Comparison of ENCODE assay signal across 10 cellular contexts in the genomic region with DNA sequence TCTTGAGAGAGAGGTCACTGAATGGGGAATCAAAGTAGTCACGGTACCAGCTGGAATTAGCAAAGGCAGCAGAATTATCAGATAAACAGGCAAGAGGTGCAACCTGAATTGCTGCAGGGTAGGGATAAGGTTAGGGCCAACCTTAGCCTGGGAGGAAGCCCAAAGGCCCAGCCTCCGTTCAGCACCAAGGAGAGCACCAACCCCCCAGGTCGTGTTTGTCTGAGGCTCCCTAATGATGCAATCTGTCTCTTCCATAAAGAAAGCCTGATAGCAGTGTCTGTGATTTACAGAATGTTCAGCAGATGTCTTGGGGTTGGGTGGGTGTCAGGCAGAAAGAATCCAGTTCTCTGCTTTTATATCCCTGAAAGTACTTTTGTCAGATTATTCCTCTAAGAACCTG.
DNase-seq lines count a peak whose midpoint lies in the region; ATAC-seq lines count a peak whose summit lies in the region.
"Had no signal": no experiment of that assay in that cellular context is flagged by ENCODE, and none has a peak within 500 bp of the region (broad histone marks: within the 10 kb centered on the region; RNA-seq: fewer than 3 reads in every experiment).

No MANE protein-coding gene starts in this region.

- H3K4me3 Mint-ChIP-seq in CD4-positive, alpha-beta memory T cell = no peak overlapping the region
- H3K4me3 Mint-ChIP-seq: T-helper 17 cell had no signal

- peaks cover 0 to 4% (median 0%) of the 10 kb centered on the region in 8 donors for H3K9me3 Mint-ChIP-seq in CD4-positive, alpha-beta memory T cell

- no peaks in the 10 kb centered on the region for H3K36me3 ChIP-seq in CD4-positive, alpha-beta memory T cell (ENCODE audit: insufficient read depth, low read length)

- ATAC-seq in GM18519 (IDR thresholded peaks at IDR 0.05; ENCODE audit: low FRiP score, unreplicated experiment) (no peak), HG03469 (IDR thresholded peaks at IDR 0.05; ENCODE audit: unreplicated experiment) (no peak), HG02763 (IDR thresholded peaks at IDR 0.05; ENCODE audit: unreplicated experiment) (no peak)
- ATAC-seq: T-helper 17 cell had no signal

- intact Hi-C loops in CD4-positive, alpha-beta memory T cell (cut with micrococcal nuclease) = no loop called here

- peak in 3 of 5 donors; percentile 2 to 10 (median 8) for DNase-seq in CD4-positive, alpha-beta memory T cell
- DNase-seq in HuH-7 (ENCODE audit: low spot score) (peak; percentile 55), UCSD-AML1 (lab: John Stamatoyannopoulos, UW; ENCODE audit: unreplicated experiment) (peak; percentile 9), iPS-NIHi11 (ENCODE audit: low spot score) (peak; percentile 83), hippocampal formation (lab: John Stamatoyannopoulos, UW) (no peak)
- DNase-seq: central memory CD4-positive, alpha-beta T cell; T-helper 17 cell had no signal

- POLR2A ChIA-PET in CD4-positive, alpha-beta memory T cell (lab: Charles Lee; ENCODE audit: partially characterized antibody) = no interaction called here

- peak overlapping the region in 1 of 7 donors; percentile 13 for H3K27ac Mint-ChIP-seq in CD4-positive, alpha-beta memory T cell
- H3K27ac Mint-ChIP-seq: T-helper 17 cell had no signal

- H3K4me1 Mint-ChIP-seq in CD4-positive, alpha-beta memory T cell = peaks cover 0 to 24% (median 9%) of the 10 kb centered on the region in 4 donors

- CTCF ChIA-PET in CD4-positive, alpha-beta memory T cell (lab: Charles Lee; ENCODE audit: partially characterized antibody) = no interaction called here

- H3K27me3 Mint-ChIP-seq in CD4-positive, alpha-beta memory T cell = no peaks in the 10 kb centered on the region
- H3K27me3 Mint-ChIP-seq: T-helper 17 cell had no signal

- H3K27ac ChIP-seq in CD4-positive, alpha-beta memory T cell (ENCODE audit: low read depth, low read length) = no peak overlapping the region

- no peak overlapping the region for H3K4me3 ChIP-seq in CD4-positive, alpha-beta memory T cell (ENCODE audit: low read length in 2 of 2)

- H3K4me1 ChIP-seq in CD4-positive, alpha-beta memory T cell (ENCODE audit: insufficient read depth, low read length) = no peaks in the 10 kb centered on the region

- no peaks in the 10 kb centered on the region for H3K9me3 ChIP-seq in CD4-positive, alpha-beta memory T cell (ENCODE audit: control insufficient read depth in 1 of 2, low read length in 2 of 2)

- no peaks in the 10 kb centered on the region for H3K27me3 ChIP-seq in CD4-positive, alpha-beta memory T cell (ENCODE audit: insufficient read depth, low read length)

- H3K36me3 Mint-ChIP-seq in CD4-positive, alpha-beta memory T cell = peaks cover 21 to 22% of the 10 kb centered on the region in 2 donors

Comparison
In these comparisons a context has a peak if more than half of its experiments do, and no peak if none do; other contexts are left out.
1. DNase-seq: peak in CD4-positive, alpha-beta memory T cell (3 of 5), HuH-7 (single experiment), UCSD-AML1 (single experiment) and iPS-NIHi11 (single experiment); none in hippocampal formation (0 of 2).